In the genomic region with DNA sequence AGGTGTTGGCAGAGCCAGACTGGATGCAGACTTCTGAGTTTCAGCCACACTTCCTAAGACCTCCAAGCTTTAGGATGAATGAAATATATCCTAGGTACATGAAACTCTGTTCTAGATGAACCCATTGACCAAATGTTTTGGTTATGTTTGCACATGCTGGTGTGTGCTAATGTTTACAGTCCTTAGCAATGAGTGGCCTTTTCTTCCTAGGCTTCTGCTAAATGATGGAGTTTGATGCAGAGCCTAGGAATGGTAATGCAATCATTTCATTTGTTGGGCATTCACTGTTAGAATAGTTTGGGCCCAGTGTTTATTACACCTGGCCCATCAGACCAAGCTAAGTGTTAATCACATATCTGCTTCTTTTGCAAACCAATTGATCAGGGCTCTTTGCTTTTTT, we compare ENCODE assay signal across 29 cellular contexts.
DNase-seq lines count a peak whose midpoint lies in the region; ATAC-seq, FAIRE-seq and TF ChIP-seq lines count a peak whose summit lies in the region.
"Had no signal": no experiment of that assay in that cellular context is flagged by ENCODE, and none has a peak within 500 bp of the region (broad histone marks: within the 10 kb centered on the region; RNA-seq: fewer than 3 reads in every experiment).

No MANE protein-coding gene starts in this region.

- no peak overlapping the region for H3K27ac ChIP-seq in foreskin keratinocyte
- no peak overlapping the region for H3K27ac ChIP-seq in CD8-positive, alpha-beta memory T cell (ENCODE audit: low read depth, low read length)
- H3K27ac ChIP-seq: 22Rv1, BLaER1, HL-60, PC-9, SJCRH30 had no signal

- H3K27me3 Mint-ChIP-seq in CD8-positive, alpha-beta memory T cell = no peaks in the 10 kb centered on the region
- H3K27me3 Mint-ChIP-seq: CD4-positive, CD25-positive, alpha-beta regulatory T cell had no signal

- H3K4me3 Mint-ChIP-seq in CD8-positive, alpha-beta memory T cell = no peak overlapping the region
- H3K4me3 Mint-ChIP-seq: CD4-positive, CD25-positive, alpha-beta regulatory T cell had no signal

- no peaks in the 10 kb centered on the region for H3K4me1 Mint-ChIP-seq in CD8-positive, alpha-beta memory T cell
- H3K4me1 Mint-ChIP-seq: CD4-positive, CD25-positive, alpha-beta regulatory T cell had no signal

- no peaks in the 10 kb centered on the region for H3K36me3 Mint-ChIP-seq in CD8-positive, alpha-beta memory T cell
- H3K36me3 Mint-ChIP-seq: CD4-positive, CD25-positive, alpha-beta regulatory T cell had no signal

- ATAC-seq in foreskin keratinocyte = no peak
- ATAC-seq: Right ventricle myocardium inferior, SK-N-SH treated with all-trans-retinoic acid at 6 μM for 48 hours had no signal

- FAIRE-seq in bronchial epithelial cell (lab: Jason Lieb, UNC) = no peak

- H3K36me3 ChIP-seq in bronchial epithelial cell (ENCODE audit: control insufficient read depth, insufficient read depth, low read length) = no peaks in the 10 kb centered on the region
- no peaks in the 10 kb centered on the region for H3K36me3 ChIP-seq in CD8-positive, alpha-beta memory T cell (ENCODE audit: insufficient read depth, low read length)
- H3K36me3 ChIP-seq: BLaER1, HAP-1, SJCRH30 had no signal

- TF ChIP-seq CTCF in bronchial epithelial cell (IDR thresholded peaks at IDR 0.05; ENCODE audit: insufficient read depth, low read length, severe bottlenecking) (no peak), foreskin keratinocyte (conservative IDR thresholded peaks at IDR 0.05) (no peak)

- H3K4me3 ChIP-seq in bronchial epithelial cell (ENCODE audit: low read depth, low read length) = no peak overlapping the region
- no peak overlapping the region for H3K4me3 ChIP-seq in CD8-positive, alpha-beta memory T cell (ENCODE audit: low read length)
- H3K4me3 ChIP-seq: BLaER1, HAP-1, PC-9, SJCRH30 had no signal

- peak; percentile 17 for DNase-seq in DMS53 (lab: John Stamatoyannopoulos, UW)
- DNase-seq in DMS53 treated with DMSO at 0.1 percent for 48 hours (lab: John Stamatoyannopoulos, UW; ENCODE audit: unreplicated experiment) = no peak
- peak; percentile 26 for DNase-seq in bronchial epithelial cell (ENCODE audit: low read depth)
- peak; percentile 9 to 32 for DNase-seq in foreskin keratinocyte
- no peak for DNase-seq in CD8-positive, alpha-beta memory T cell
- DNase-seq in NCI-H1048 (lab: John Stamatoyannopoulos, UW) = no peak
- DNase-seq in HK-2 (ENCODE audit: unreplicated experiment) = no peak
- no peak for DNase-seq in stimulated activated naive CD4-positive, alpha-beta T cell treated with Interleukin-2 at 50 U/mL for 16 hours (lab: John Stamatoyannopoulos, UW)
- DNase-seq: CD4-positive, CD25-positive, alpha-beta regulatory T cell; COR-L47; DMS79; GOT3; Kasumi-1; NCI-H1105; NCI-H1436 treated with DMSO at 0.1 percent for 48 hours; NCI-H187 treated with DMSO at 0.1 percent for 48 hours; NCI-H2107; NCI-H446 treated with DMSO at 0.1 percent for 48 hours; NCI-H526; NCI-H82; NK-92 treated with Interleukin-12 subunit alpha and Interleukin-12 subunit beta, amount 100 ng/mL, for 24 hours; PC-9; SJCRH30 had no signal

- POLR2A ChIA-PET in CD8-positive, alpha-beta memory T cell (lab: Charles Lee) = no interaction called here

- no peaks in the 10 kb centered on the region for H3K27me3 ChIP-seq in bronchial epithelial cell (ENCODE audit: control insufficient read depth, insufficient read depth, low read length)
- H3K27me3 ChIP-seq in foreskin keratinocyte = no peaks in the 10 kb centered on the region
- no peaks in the 10 kb centered on the region for H3K27me3 ChIP-seq in CD8-positive, alpha-beta memory T cell (ENCODE audit: insufficient read depth, low read length, poor library complexity, severe bottlenecking)
- H3K27me3 ChIP-seq: BLaER1 had no signal

- H3K27ac Mint-ChIP-seq in CD8-positive, alpha-beta memory T cell = no peak overlapping the region
- H3K27ac Mint-ChIP-seq: CD4-positive, CD25-positive, alpha-beta regulatory T cell had no signal

- CTCF ChIA-PET in CD8-positive, alpha-beta memory T cell (lab: Charles Lee) = no interaction called here

- peaks cover 2 to 10% (median 4%) of the 10 kb centered on the region in 5 donors for H3K9me3 Mint-ChIP-seq in CD8-positive, alpha-beta memory T cell

- no peaks in the 10 kb centered on the region for H3K9me3 ChIP-seq in CD8-positive, alpha-beta memory T cell (ENCODE audit: low read length)
- H3K9me3 ChIP-seq: BLaER1, HAP-1, SJCRH30 had no signal

- no peaks in the 10 kb centered on the region for H3K4me1 ChIP-seq in foreskin keratinocyte
- H3K4me1 ChIP-seq in CD8-positive, alpha-beta memory T cell (ENCODE audit: insufficient read depth, low read length) = no peaks in the 10 kb centered on the region
- H3K4me1 ChIP-seq: BLaER1, HAP-1, SJCRH30 had no signal

Comparison
In these comparisons a context has a peak if more than half of its experiments do, and no peak if none do; other contexts are left out.
1. DNase-seq: peak in DMS53 (single experiment), bronchial epithelial cell (single experiment) and foreskin keratinocyte (2 of 2); none in DMS53 treated with DMSO at 0.1 percent for 48 hours (single experiment), CD8-positive, alpha-beta memory T cell (0 of 5), NCI-H1048 (single experiment), HK-2 (single experiment) and stimulated activated naive CD4-positive, alpha-beta T cell treated with Interleukin-2 at 50 U/mL for 16 hours (single experiment).